Comparison of ENCODE assay signal across 14 cellular contexts in the genomic region with DNA sequence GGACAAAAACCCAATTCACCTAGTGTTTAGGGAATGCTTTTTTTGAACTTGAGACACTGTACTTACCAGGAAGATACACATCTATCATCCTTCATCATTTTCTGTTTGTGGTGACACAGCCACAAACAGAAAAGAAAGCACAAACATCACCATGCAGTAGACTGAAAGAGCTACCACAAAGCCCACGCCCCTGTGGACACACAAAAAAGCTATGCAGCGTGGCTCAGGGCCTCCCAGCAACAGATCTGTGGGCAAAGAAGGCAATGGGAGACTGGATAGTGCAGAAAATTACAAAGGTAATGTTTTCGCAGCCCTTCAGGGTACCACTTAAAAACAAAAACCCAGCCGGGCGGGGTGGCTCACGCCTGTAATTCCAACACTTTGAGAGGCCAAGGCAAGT. TPM values are rescaled to one million over a fixed set of nuclear protein-coding genes. Genes with fewer than 3 reads are reported as not detected.
DNase-seq lines count a peak whose midpoint lies in the region; ATAC-seq, FAIRE-seq and TF ChIP-seq lines count a peak whose summit lies in the region.
"Had no signal": no experiment of that assay in that cellular context is flagged by ENCODE, and none has a peak within 500 bp of the region (broad histone marks: within the 10 kb centered on the region; RNA-seq: fewer than 3 reads in every experiment).

No MANE protein-coding gene starts in this region.

- H3K36me3 Mint-ChIP-seq in activated naive CD8-positive, alpha-beta T cell treated with anti-CD3 and anti-CD28 coated beads for 36 hours: peaks cover 89% of the 10 kb centered on the region

- H3K27ac Mint-ChIP-seq in activated naive CD8-positive, alpha-beta T cell treated with anti-CD3 and anti-CD28 coated beads for 36 hours: peak overlapping the region; percentile 81

- peaks cover 2 to 9% of the 10 kb centered on the region in 2 donors for H3K4me1 ChIP-seq in small intestine (ENCODE audit: control insufficient read depth in 2 of 2, insufficient read depth in 1 of 2, low read depth in 1 of 2, low read length in 1 of 2)
- peaks cover 4% of the 10 kb centered on the region for H3K4me1 ChIP-seq in A673 (ENCODE audit: insufficient read depth, low read length, poor library complexity, severe bottlenecking)

- no peaks in the 10 kb centered on the region for H3K27me3 ChIP-seq in small intestine (ENCODE audit: control insufficient read depth in 2 of 2, insufficient read depth in 2 of 2, low read length in 2 of 2)
- H3K27me3 ChIP-seq in A673 (replicated peaks; ENCODE audit: insufficient read depth, low read depth, low read length, poor library complexity): no peaks in the 10 kb centered on the region
- H3K27me3 ChIP-seq: heart left ventricle had no signal

- H3K36me3 ChIP-seq in KOPT-K1 (ENCODE audit: insufficient read depth, low read length) (peaks cover 3% of the 10 kb centered on the region; the same call in 1 of the 2 replicates), small intestine (ENCODE audit: control insufficient read depth in 2 of 2, insufficient read depth in 2 of 2, low read length in 2 of 2) (peaks cover 0 to 3% of the 10 kb centered on the region in 2 donors), A673 (ENCODE audit: insufficient read depth, low read length, poor library complexity, severe bottlenecking) (no peaks in the 10 kb centered on the region)

- no peaks in the 10 kb centered on the region for H3K9me3 ChIP-seq in KOPT-K1 (ENCODE audit: insufficient read depth, low read length, poor library complexity, severe bottlenecking)
- no peaks in the 10 kb centered on the region for H3K9me3 ChIP-seq in small intestine (ENCODE audit: control insufficient read depth, low read depth)
- no peaks in the 10 kb centered on the region for H3K9me3 ChIP-seq in A673 (ENCODE audit: low read depth, low read length, poor library complexity, severe bottlenecking)

- FAIRE-seq in small intestine (lab: Jason Lieb, UNC): no peak

- no peak overlapping the region for H3K4me3 ChIP-seq in GM12865 (ENCODE audit: low read depth, low read length)
- H3K4me3 ChIP-seq in small intestine (ENCODE audit: low read depth in 1 of 2, low read length in 2 of 2): no peak overlapping the region
- no peak overlapping the region for H3K4me3 ChIP-seq in A673 (ENCODE audit: low read depth, low read length, poor library complexity, severe bottlenecking)

- TF ChIP-seq CTCF in GM12865 (IDR thresholded peaks at IDR 0.05; ENCODE audit: insufficient read depth, low read depth, low read length, missing control alignments) (no peak), A673 (conservative IDR thresholded peaks at IDR 0.05; ENCODE audit: low read depth, low read length) (no peak)

- no peaks in the 10 kb centered on the region for H3K27me3 Mint-ChIP-seq in activated naive CD8-positive, alpha-beta T cell treated with anti-CD3 and anti-CD28 coated beads for 36 hours

- no peaks in the 10 kb centered on the region for H3K9me3 Mint-ChIP-seq in activated naive CD8-positive, alpha-beta T cell treated with anti-CD3 and anti-CD28 coated beads for 36 hours

- WGBS in small intestine, 3 donors: 61 to 76% (median 73%) methylated on average over 6 of the region's 6 CpGs

- POLR2A ChIA-PET in A673 (lab: Charles Lee; ENCODE audit: low non-redundant PET): no interaction called here

- DNase-seq in GM12865 (ENCODE audit: low read depth): peak; percentile 59
- no peak for DNase-seq in activated naive CD8-positive, alpha-beta T cell treated with anti-CD3 and anti-CD28 coated beads for 36 hours
- peak; percentile 37 for DNase-seq in small intestine
- no peak for DNase-seq in A673 (ENCODE audit: low spot score)
- DNase-seq in NCI-H2196 (lab: John Stamatoyannopoulos, UW; ENCODE audit: unreplicated experiment): no peak
- DNase-seq: activated gamma-delta T cell, DMS79, heart left ventricle, midbrain, NCI-H1048 had no signal

- CTCF ChIA-PET in A673 (lab: Charles Lee): no interaction called here

- peaks cover 84% of the 10 kb centered on the region for H3K4me1 Mint-ChIP-seq in activated naive CD8-positive, alpha-beta T cell treated with anti-CD3 and anti-CD28 coated beads for 36 hours

- no TSS peak for BruUV-seq in A673 (replicated peaks; lab: Mats Ljungman, UMichigan)

- H3K27ac ChIP-seq in KOPT-K1 (ENCODE audit: low read depth, low read length, poor library complexity, severe bottlenecking) (peak overlapping the region; percentile 83), small intestine (ENCODE audit: low read depth in 1 of 2, low read length in 1 of 2) (peak overlapping the region; percentile 3 to 47), A673 (ENCODE audit: low read depth, low read length, poor library complexity, severe bottlenecking) (no peak overlapping the region)

- ATAC-seq in GM21737 (IDR thresholded peaks at IDR 0.05; ENCODE audit: unreplicated experiment) (no peak), GM21723 (IDR thresholded peaks at IDR 0.05; ENCODE audit: unreplicated experiment) (no peak)
- ATAC-seq: sciatic nerve had no signal

- intact Hi-C loops in A673 (cut with micrococcal nuclease; ENCODE audit: unreplicated experiment): no loop called here

- H3K4me3 Mint-ChIP-seq in activated naive CD8-positive, alpha-beta T cell treated with anti-CD3 and anti-CD28 coated beads for 36 hours: peak overlapping the region; percentile 55

RNA-seq across cellular contexts. Expression of gene COTL1, which starts 9.6 kb away (rescaled TPM):
- total RNA-seq in activated naive CD8-positive, alpha-beta T cell treated with anti-CD3 and anti-CD28 coated beads for 36 hours: 100 to 1,000 TPM; 588 to 605 TPM
- polyA plus RNA-seq in small intestine: 100 to 1,000 TPM in 2 of 3 donors, 10 to 100 TPM in 1; 87.2 to 166 (median 101) TPM
- 34.1 and 35.9 TPM in 2 replicates for total RNA-seq in A673 (2021)

RNA-seq across cellular contexts. Expression of gene KLHL36, which starts 40.0 kb away (rescaled TPM):
- total RNA-seq in activated naive CD8-positive, alpha-beta T cell treated with anti-CD3 and anti-CD28 coated beads for 36 hours: 10 to 100 TPM; 32.6 to 34.8 TPM
- polyA plus RNA-seq in small intestine: 10 to 100 TPM; 12.7 to 21.7 (median 16.8) TPM
- 22.0 and 27.2 TPM in 2 replicates for total RNA-seq in A673 (2021)

Comparison
In these comparisons a context has a peak if more than half of its experiments do, and no peak if none do; other contexts are left out.
1. DNase-seq: peak in GM12865 (single experiment) and small intestine (single experiment); none in activated naive CD8-positive, alpha-beta T cell treated with anti-CD3 and anti-CD28 coated beads for 36 hours (single experiment), A673 (single experiment) and NCI-H2196 (single experiment).
2. RNA of gene COTL1, which starts 9.6 kb away (total RNA-seq): 588 to 605 TPM in activated naive CD8-positive, alpha-beta T cell treated with anti-CD3 and anti-CD28 coated beads for 36 hours; 34.1 to 35.9 TPM in A673; every median in the first group is over 10 times any median in the second.